In genomic region chr2:20446917-20447436, GRCh38 we compare ENCODE assay signal across 8 cellular contexts. TPM values are rescaled to one million over a fixed set of nuclear protein-coding genes. Genes with fewer than 3 reads are reported as not detected.
DNase-seq lines count a peak whose midpoint lies in the region; ATAC-seq and TF ChIP-seq lines count a peak whose summit lies in the region.

RHOB (plus strand) TSS chr2:20447074; CDS start chr2:20447466, 392 bp downstream.

- DNase-seq in Caki2 (ENCODE audit: low read depth) (peak; percentile 98), activated T-cell treated with anti-CD3 and anti-CD28 coated beads for 4 hours (peak; percentile 77), epidermal melanocyte (ENCODE audit: insufficient read length, low spot score) (peak; percentile 98), middle frontal gyrus (ENCODE audit: extremely low spot score, low spot score) (peak; percentile 99)
- peak; percentile 73 to 80 for DNase-seq in stimulated activated CD8-positive, alpha-beta memory T cell treated with anti-CD3 and anti-CD28 coated beads, Interleukin-2, amount 100 ng/mL, for 1 hour (ENCODE audit: low read depth in 2 of 2)

- no peaks in the 10 kb centered on the region for H3K79me2 ChIP-seq in OCI-LY3 (ENCODE audit: low read length)

- H3K4me3 ChIP-seq in HUES48 (ENCODE audit: low read depth, low read length) (peak within 1 kb of the TSS; percentile 84), OCI-LY3 (ENCODE audit: low read length) (peak within 1 kb of the TSS; percentile 74)

- 0 out of 2 replicates have a peak within 1 kb of the TSS, but pooled peaks have one; percentile 64 for H2AFZ ChIP-seq in OCI-LY3 (ENCODE audit: low read depth, low read length)

- no peaks in the 10 kb centered on the region for H3K9me3 ChIP-seq in HUES48 (ENCODE audit: control insufficient read depth, insufficient read depth, low read length)
- no peaks in the 10 kb centered on the region for H3K9me3 ChIP-seq in OCI-LY3 (ENCODE audit: insufficient read depth, low read length)

- in situ Hi-C loops in Caki2 (cut with HindIII; ENCODE audit: low pct_unique_long_range_greater_than_20kb, low sequenced_read_pairs): loop anchor here (25.0 kb wide), 1 partner anchor 190 kb away; no protein-coding TSS in a partner anchor

- H3K27ac ChIP-seq in HUES48 (ENCODE audit: low read depth, low read length) (peak within 1 kb of the TSS; percentile 88), OCI-LY3 (ENCODE audit: low read length) (no peak within 1 kb of the TSS)

- H3K4me1 ChIP-seq in HUES48 (ENCODE audit: control insufficient read depth, insufficient read depth, low read length) (peaks cover 50% of the 10 kb centered on the region), OCI-LY3 (ENCODE audit: low read length) (0 out of 2 replicates have a peak, but pooled peaks cover 3% of the 10 kb centered on the region)

- peak; percentile 97 for ATAC-seq in GM21423 (IDR thresholded peaks at IDR 0.05; ENCODE audit: unreplicated experiment)

- no peak for TF ChIP-seq CTCF in OCI-LY3 (IDR thresholded peaks at IDR 0.05; ENCODE audit: low read depth, low read length)

- H4K20me1 ChIP-seq in OCI-LY3 (ENCODE audit: insufficient read depth, low read length): no peaks in the 10 kb centered on the region

- H3K9ac ChIP-seq in HUES48 (ENCODE audit: low read depth, low read length): peak within 1 kb of the TSS; percentile 85
- H3K9ac ChIP-seq in OCI-LY3 (ENCODE audit: low read length): peak within 1 kb of the TSS; percentile 20; the same call in 1 of the 2 replicates

- peaks cover 68% of the 10 kb centered on the region for H3K27me3 ChIP-seq in HUES48 (ENCODE audit: control insufficient read depth, insufficient read depth, low read length)
- H3K27me3 ChIP-seq in OCI-LY3 (ENCODE audit: low read depth, low read length): peaks cover 18% of the 10 kb centered on the region

- peak within 1 kb of the TSS; percentile 76 for H3K4me2 ChIP-seq in OCI-LY3 (ENCODE audit: low read length)

- no peaks in the 10 kb centered on the region for H3K36me3 ChIP-seq in HUES48 (ENCODE audit: control insufficient read depth, insufficient read depth, low read length)
- H3K36me3 ChIP-seq in OCI-LY3 (replicated peaks; ENCODE audit: low read depth, low read length): no peaks in the 10 kb centered on the region

RNA-seq across cellular contexts. Expression of gene RHOB, which starts in this region (rescaled TPM):
- 151 and 158 TPM in 2 replicates for total RNA-seq in Caki2 (2014; rRNA removed; shearing (Covaris generic); ENCODE audit: low replicate concordance)
